ENCODE assay signal across 8 cellular contexts in genomic region chr9:34633851-34634550, GRCh38. TPM values are rescaled to one million over a fixed set of nuclear protein-coding genes. Genes with fewer than 3 reads are reported as not detected.
DNase-seq lines count a peak whose midpoint lies in the region; ATAC-seq lines count a peak whose summit lies in the region.

No MANE protein-coding gene starts in this region.

- peaks cover 11% of the 10 kb centered on the region for H3K27me3 ChIP-seq in CD4-positive, CD25-positive, alpha-beta regulatory T cell (ENCODE audit: control insufficient read depth, insufficient read depth, low read length)

- peaks cover 4% of the 10 kb centered on the region for H3K36me3 Mint-ChIP-seq in CD4-positive, CD25-positive, alpha-beta regulatory T cell
- H3K36me3 Mint-ChIP-seq in central memory CD8-positive, alpha-beta T cell (ENCODE audit: insufficient read depth): peaks cover 13% of the 10 kb centered on the region

- H3K9me3 Mint-ChIP-seq in CD4-positive, CD25-positive, alpha-beta regulatory T cell: peaks cover 0 to 2% (median 0%) of the 10 kb centered on the region in 7 donors
- no peaks in the 10 kb centered on the region for H3K9me3 Mint-ChIP-seq in central memory CD8-positive, alpha-beta T cell

- H3K4me3 Mint-ChIP-seq in CD4-positive, CD25-positive, alpha-beta regulatory T cell: peak overlapping the region; percentile 16 to 73 (median 42)
- H3K4me3 Mint-ChIP-seq in central memory CD8-positive, alpha-beta T cell: no peak overlapping the region

- peaks cover 35% of the 10 kb centered on the region for H3K4me1 ChIP-seq in CD4-positive, CD25-positive, alpha-beta regulatory T cell (ENCODE audit: control insufficient read depth, insufficient read depth, low read length, poor library complexity, severe bottlenecking)

- no peaks in the 10 kb centered on the region for H3K9me3 ChIP-seq in CD4-positive, CD25-positive, alpha-beta regulatory T cell (ENCODE audit: control insufficient read depth in 2 of 2, low read length in 2 of 2)

- peaks cover 13% of the 10 kb centered on the region for H3K27me3 Mint-ChIP-seq in CD4-positive, CD25-positive, alpha-beta regulatory T cell
- peaks cover 19% of the 10 kb centered on the region for H3K27me3 Mint-ChIP-seq in central memory CD8-positive, alpha-beta T cell

- peak; percentile 65 to 78 (median 71) for DNase-seq in CD4-positive, CD25-positive, alpha-beta regulatory T cell
- DNase-seq in NCI-H2196 treated with DMSO at 0.1 percent for 48 hours (lab: John Stamatoyannopoulos, UW; ENCODE audit: unreplicated experiment) (peak; percentile 51), left kidney (ENCODE audit: low read depth, low spot score) (peak; percentile 81)
- DNase-seq in activated CD4-positive, CD25-positive, alpha-beta regulatory T cell (lab: John Stamatoyannopoulos, UW): peak; percentile 48 to 64 (median 58)
- DNase-seq in central memory CD8-positive, alpha-beta T cell (ENCODE audit: low spot score in 2 of 2): peak; percentile 61 to 69
- peak; percentile 66 to 71 for DNase-seq in stimulated activated CD4-positive, alpha-beta T cell treated with anti-CD3 and anti-CD28 coated beads, Interleukin-4, amount 100 ng/mL, for 4 hours

- H3K27ac ChIP-seq in CD4-positive, CD25-positive, alpha-beta regulatory T cell (ENCODE audit: insufficient read depth, low read length, poor library complexity, severe bottlenecking): no peak overlapping the region

- H3K27ac Mint-ChIP-seq in CD4-positive, CD25-positive, alpha-beta regulatory T cell: peak overlapping the region in 1 of 3 donors; percentile 57
- no peak overlapping the region for H3K27ac Mint-ChIP-seq in central memory CD8-positive, alpha-beta T cell (ENCODE audit: low read depth)

- H3K4me1 Mint-ChIP-seq in CD4-positive, CD25-positive, alpha-beta regulatory T cell: peaks cover 9 to 54% (median 22%) of the 10 kb centered on the region in 4 donors
- peaks cover 43% of the 10 kb centered on the region for H3K4me1 Mint-ChIP-seq in central memory CD8-positive, alpha-beta T cell

- H3K36me3 ChIP-seq in CD4-positive, CD25-positive, alpha-beta regulatory T cell (ENCODE audit: control insufficient read depth, insufficient read depth, low read length): no peaks in the 10 kb centered on the region

- peak; percentile 24 to 32 for ATAC-seq in CD4-positive, CD25-positive, alpha-beta regulatory T cell (ENCODE audit: low read depth in 2 of 2)
- ATAC-seq in GM21737 (IDR thresholded peaks at IDR 0.05; ENCODE audit: unreplicated experiment) (peak; percentile 35), HG03175 (IDR thresholded peaks at IDR 0.05; ENCODE audit: unreplicated experiment) (no peak)
- ATAC-seq in central memory CD8-positive, alpha-beta T cell (replicated peaks; ENCODE audit: extremely low read depth, poor library complexity, severe bottlenecking): peak; percentile 12

- no peak overlapping the region for H3K4me3 ChIP-seq in CD4-positive, CD25-positive, alpha-beta regulatory T cell (ENCODE audit: low read depth, low read length)

RNA-seq across cellular contexts. Expression of gene SIGMAR1, which starts 3.6 kb away (rescaled TPM):
- 34.1 TPM for total RNA-seq in CD4-positive, CD25-positive, alpha-beta regulatory T cell
- polyA plus RNA-seq in CD4-positive, CD25-positive, alpha-beta regulatory T cell: 100 to 1,000 TPM; 107 to 130 (median 119) TPM

RNA-seq across cellular contexts. Expression of gene ARID3C, which starts 5.1 kb away (rescaled TPM):
- total RNA-seq in CD4-positive, CD25-positive, alpha-beta regulatory T cell: not detected
- not detected for polyA plus RNA-seq in CD4-positive, CD25-positive, alpha-beta regulatory T cell

RNA-seq across cellular contexts. Expression of gene GALT, which starts 12.5 kb away (rescaled TPM):
- 222 TPM for total RNA-seq in CD4-positive, CD25-positive, alpha-beta regulatory T cell
- polyA plus RNA-seq in CD4-positive, CD25-positive, alpha-beta regulatory T cell: 10 to 100 TPM; 56.1 to 67.0 (median 60.1) TPM

RNA-seq across cellular contexts. Expression of gene DCTN3, which starts 13.7 kb away (rescaled TPM):
- 80.4 TPM for total RNA-seq in CD4-positive, CD25-positive, alpha-beta regulatory T cell
- 100 to 1,000 TPM; 152 to 202 (median 171) TPM for polyA plus RNA-seq in CD4-positive, CD25-positive, alpha-beta regulatory T cell

RNA-seq across cellular contexts. Expression of gene IL11RA, which starts 18.0 kb away (rescaled TPM):
- 228 TPM for total RNA-seq in CD4-positive, CD25-positive, alpha-beta regulatory T cell
- polyA plus RNA-seq in CD4-positive, CD25-positive, alpha-beta regulatory T cell: 10 to 100 TPM in 2 of 4 donors, 1 to 10 TPM in 2; 7.3 to 12.3 (median 9.6) TPM
